Comparison of ENCODE assay signal across 10 cellular contexts in the genomic region with DNA sequence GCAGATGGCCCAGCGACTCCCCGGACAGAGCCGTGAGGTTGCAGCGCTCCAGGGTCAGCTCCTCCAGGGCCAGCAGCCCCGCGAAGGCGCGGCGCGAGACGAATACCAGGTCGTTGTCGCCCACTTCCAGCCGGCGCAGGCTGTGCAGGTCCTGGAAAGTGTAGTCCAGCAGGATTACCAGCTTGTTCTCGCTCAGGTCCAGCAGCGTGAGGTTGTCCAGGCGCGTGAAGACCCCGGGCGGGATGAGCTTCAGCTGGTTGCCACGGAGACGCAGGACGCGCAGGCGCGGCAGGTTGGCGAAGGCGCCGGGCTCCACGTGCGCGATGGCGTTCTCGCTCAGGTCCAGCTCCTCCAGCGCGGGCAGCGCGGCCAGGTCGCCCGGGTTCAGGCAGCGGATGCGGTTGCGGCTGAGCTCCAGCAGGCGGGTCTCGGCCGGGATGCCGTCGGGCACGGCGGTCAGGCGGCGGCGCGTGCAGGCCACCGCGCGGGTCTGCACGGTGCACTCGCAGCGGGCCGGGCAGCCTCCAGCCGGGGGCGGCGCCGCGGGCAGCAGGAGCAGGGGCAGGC. TPM values are rescaled to one million over a fixed set of nuclear protein-coding genes. Genes with fewer than 3 reads are reported as not detected.
DNase-seq lines count a peak whose midpoint lies in the region; ATAC-seq and TF ChIP-seq lines count a peak whose summit lies in the region.
"Had no signal": no experiment of that assay in that cellular context is flagged by ENCODE, and none has a peak within 500 bp of the region (broad histone marks: within the 10 kb centered on the region; RNA-seq: fewer than 3 reads in every experiment).

No MANE protein-coding gene starts in this region.

- H3K4me2 ChIP-seq in parathyroid adenoma (ENCODE audit: low read length): peak overlapping the region; percentile 27

- peaks cover 17% of the 10 kb centered on the region for H3K27me3 Mint-ChIP-seq in Caco-2 (ENCODE audit: insufficient read depth, unreplicated experiment)

- no peak overlapping the region for H3K27ac ChIP-seq in HUES64 (ENCODE audit: low read depth, low read length)
- no peak overlapping the region for H3K27ac ChIP-seq in effector memory CD4-positive, alpha-beta T cell (ENCODE audit: insufficient read depth, low read length, poor library complexity, severe bottlenecking)
- H3K27ac ChIP-seq in parathyroid adenoma: no peak overlapping the region
- H3K27ac ChIP-seq in gastroesophageal sphincter: no peak overlapping the region

- H3K9ac ChIP-seq in HUES64 (ENCODE audit: low read depth, low read length) (no peak overlapping the region), parathyroid adenoma (no peak overlapping the region)

- peaks cover 6% of the 10 kb centered on the region for H3K36me3 Mint-ChIP-seq in Caco-2 (ENCODE audit: insufficient read depth, unreplicated experiment)

- 2% methylated on average over 67 of the region's 67 CpGs for WGBS in HUES64
- no CpG with 5 or more reads among the region's 67 CpGs for WGBS in gastroesophageal sphincter (ENCODE audit: low coverage in 1 of 2), 2 donors

- no TSS peak for BruUV-seq in Caco-2 (replicated peaks; lab: Mats Ljungman, UMichigan)

- POLR2A ChIA-PET in Caco-2 (lab: Charles Lee): no interaction called here

- CTCF ChIA-PET in Caco-2 (lab: Charles Lee): no interaction called here

- TF ChIP-seq POLR2A in gastroesophageal sphincter (IDR thresholded peaks at IDR 0.05): no peak

- H3K27me3 ChIP-seq in Caco-2 (replicated peaks; ENCODE audit: control insufficient read depth, insufficient read depth, low read length) (peaks cover 2% of the 10 kb centered on the region), HUES64 (ENCODE audit: insufficient read depth, low read length) (peaks cover 86% of the 10 kb centered on the region), parathyroid adenoma (ENCODE audit: control insufficient read depth, insufficient read depth, low read length) (peaks cover 12% of the 10 kb centered on the region), gastroesophageal sphincter (peaks cover 61% of the 10 kb centered on the region)
- no peaks in the 10 kb centered on the region for H3K27me3 ChIP-seq in effector memory CD4-positive, alpha-beta T cell (replicated peaks; ENCODE audit: control insufficient read depth, insufficient read depth, low read length, poor library complexity, severe bottlenecking)

- peak overlapping the region; percentile 42 for H2AFZ ChIP-seq in parathyroid adenoma

- TF ChIP-seq CTCF in Caco-2 (IDR thresholded peaks at IDR 0.05; ENCODE audit: insufficient read depth in 1 of 2, low read depth in 1 of 2, low read length in 1 of 2, severe bottlenecking in 1 of 2, unreplicated experiment in 1 of 2): no peak
- TF ChIP-seq CTCF in parathyroid adenoma (IDR thresholded peaks at IDR 0.05): no peak
- TF ChIP-seq CTCF in gastroesophageal sphincter (IDR thresholded peaks at IDR 0.05): no peak

- peak overlapping the region; percentile 61 for H3K4me3 Mint-ChIP-seq in Caco-2 (ENCODE audit: unreplicated experiment)

- intact Hi-C loops in Caco-2 (cut with micrococcal nuclease; ENCODE audit: unreplicated experiment): no loop called here

- H3K9me3 ChIP-seq in Caco-2 (no peaks in the 10 kb centered on the region), HUES64 (ENCODE audit: insufficient read depth, low read depth, low read length) (no peaks in the 10 kb centered on the region), parathyroid adenoma (ENCODE audit: control insufficient read depth, low read length) (no peaks in the 10 kb centered on the region), gastroesophageal sphincter (no peaks in the 10 kb centered on the region)
- no peaks in the 10 kb centered on the region for H3K9me3 ChIP-seq in effector memory CD4-positive, alpha-beta T cell (ENCODE audit: control insufficient read depth, low read length)

- H3K4me1 ChIP-seq in Caco-2: peaks cover 13% of the 10 kb centered on the region
- no peaks in the 10 kb centered on the region for H3K4me1 ChIP-seq in HUES64 (ENCODE audit: insufficient read depth, low read length)
- H3K4me1 ChIP-seq in effector memory CD4-positive, alpha-beta T cell (ENCODE audit: control insufficient read depth, insufficient read depth, low read length, poor library complexity, severe bottlenecking): peaks cover 20% of the 10 kb centered on the region
- H3K4me1 ChIP-seq in parathyroid adenoma: peaks cover 6% of the 10 kb centered on the region
- peaks cover 0 to 48% (median 32%) of the 10 kb centered on the region in 3 donors for H3K4me1 ChIP-seq in gastroesophageal sphincter

- H3K36me3 ChIP-seq in Caco-2 (ENCODE audit: control insufficient read depth, insufficient read depth, low read length): no peaks in the 10 kb centered on the region
- H3K36me3 ChIP-seq in HUES64 (ENCODE audit: insufficient read depth, low read length): no peaks in the 10 kb centered on the region
- no peaks in the 10 kb centered on the region for H3K36me3 ChIP-seq in effector memory CD4-positive, alpha-beta T cell (ENCODE audit: control insufficient read depth, insufficient read depth, low read length)
- no peaks in the 10 kb centered on the region for H3K36me3 ChIP-seq in parathyroid adenoma (ENCODE audit: control insufficient read depth, insufficient read depth, low read length)
- no peaks in the 10 kb centered on the region for H3K36me3 ChIP-seq in gastroesophageal sphincter

- TF ChIP-seq EP300 in gastroesophageal sphincter (IDR thresholded peaks at IDR 0.05): no peak

- H3K27ac Mint-ChIP-seq in Caco-2 (ENCODE audit: unreplicated experiment): no peak overlapping the region

- no peaks in the 10 kb centered on the region for H3K79me2 ChIP-seq in parathyroid adenoma

- peak in 1 of 2 experiments; percentile 49 for DNase-seq in Caco-2
- DNase-seq in effector memory CD4-positive, alpha-beta T cell: no peak
- no peak for DNase-seq in SKM-1 (lab: John Stamatoyannopoulos, UW; ENCODE audit: unreplicated experiment)

- no peaks in the 10 kb centered on the region for H3K4me1 Mint-ChIP-seq in Caco-2 (ENCODE audit: low read depth, unreplicated experiment)

- ATAC-seq in GM21737 (IDR thresholded peaks at IDR 0.05; ENCODE audit: unreplicated experiment) (no peak), gastroesophageal sphincter (no peak), GM18868 (IDR thresholded peaks at IDR 0.05; ENCODE audit: unreplicated experiment) (no peak)
- ATAC-seq: sciatic nerve had no signal

- H3K4me3 ChIP-seq in Caco-2 (ENCODE audit: low read depth, low read length) (peak overlapping the region; percentile 25), HUES64 (ENCODE audit: low read length) (peak overlapping the region; percentile 49), parathyroid adenoma (ENCODE audit: low read depth, low read length) (no peak overlapping the region), gastroesophageal sphincter (peak overlapping the region in 1 of 2 donors; percentile 50)
- peak overlapping the region; percentile 72 for H3K4me3 ChIP-seq in effector memory CD4-positive, alpha-beta T cell (ENCODE audit: insufficient read depth, low read depth, low read length, poor library complexity, severe bottlenecking)

- no peaks in the 10 kb centered on the region for H3K9me3 Mint-ChIP-seq in Caco-2 (ENCODE audit: unreplicated experiment)

RNA-seq across cellular contexts. Expression of a gene that starts 9.3 kb away (rescaled TPM):
- total RNA-seq in Caco-2 (2022) (not detected in 2 replicates), gastroesophageal sphincter (1 to 10 TPM in 1 of 4 donors, under 1 TPM in 2, not detected in 1; 0.16 to 1.3 (median 0.27) TPM)
- polyA plus RNA-seq in HUES64 (2013, experiment 1 of 2): not detected
- not detected for polyA plus RNA-seq in HUES64 (2013, experiment 2 of 2)
- total RNA-seq: HT-29 had no signal

RNA-seq across cellular contexts. Expression of a gene that starts 16.7 kb away (rescaled TPM):
- total RNA-seq in Caco-2 (2022) (1.3 and 1.4 TPM in 2 replicates), gastroesophageal sphincter (not detected)
- polyA plus RNA-seq in HUES64 (2013, experiment 1 of 2): 0.10 TPM
- polyA plus RNA-seq in HUES64 (2013, experiment 2 of 2): 0.38 TPM
- total RNA-seq: sciatic nerve had no signal

RNA-seq across cellular contexts. Expression of a gene that starts 35.1 kb away (rescaled TPM):
- total RNA-seq in Caco-2 (2022) (not detected in 2 replicates), gastroesophageal sphincter (under 1 TPM in 1 of 4 donors, not detected in 3; 0.37 TPM)
- 0.30 TPM for polyA plus RNA-seq in HUES64 (2013, experiment 1 of 2)
- not detected for polyA plus RNA-seq in HUES64 (2013, experiment 2 of 2)
- total RNA-seq: sciatic nerve had no signal

RNA-seq across cellular contexts. Expression of a gene that starts 37.1 kb away (rescaled TPM):
- total RNA-seq in Caco-2 (2022) (141 and 152 TPM in 2 replicates), gastroesophageal sphincter (10 to 100 TPM; 52.3 to 86.1 (median 77.7) TPM)
- 233 TPM for polyA plus RNA-seq in HUES64 (2013, experiment 1 of 2)
- 223 TPM for polyA plus RNA-seq in HUES64 (2013, experiment 2 of 2)

RNA-seq across cellular contexts. Expression of a gene that starts 37.2 kb away (rescaled TPM):
- 90.6 and 92.3 TPM in 2 replicates for total RNA-seq in Caco-2 (2022)
- 26.4 TPM for polyA plus RNA-seq in HUES64 (2013, experiment 1 of 2)
- 25.6 TPM for polyA plus RNA-seq in HUES64 (2013, experiment 2 of 2)
- total RNA-seq in gastroesophageal sphincter: 10 to 100 TPM; 18.5 to 32.7 (median 30.9) TPM
